8 cellular contexts compared by ENCODE assay signal in genomic region chr5:176534640-176535039, GRCh38. TPM values are rescaled to one million over a fixed set of nuclear protein-coding genes. Genes with fewer than 3 reads are reported as not detected.
DNase-seq lines count a peak whose midpoint lies in the region; ATAC-seq and TF ChIP-seq lines count a peak whose summit lies in the region.

No MANE protein-coding gene starts in this region.

- H3K4me1 ChIP-seq in lower lobe of right lung = peaks cover 75% of the 10 kb centered on the region
- peaks cover 3 to 51% (median 39%) of the 10 kb centered on the region in 4 donors for H3K4me1 ChIP-seq in tibial artery

- H3K4me3 Mint-ChIP-seq in activated naive CD4-positive, alpha-beta T cell treated with anti-CD3 and anti-CD28 coated beads for 36 hours = peak overlapping the region; percentile 87
- peak overlapping the region; percentile 97 for H3K4me3 Mint-ChIP-seq in activated naive CD8-positive, alpha-beta T cell

- peaks cover 22% of the 10 kb centered on the region for H3K36me3 Mint-ChIP-seq in activated naive CD4-positive, alpha-beta T cell treated with anti-CD3 and anti-CD28 coated beads for 36 hours (ENCODE audit: low read depth)
- H3K36me3 Mint-ChIP-seq in activated naive CD8-positive, alpha-beta T cell = peaks cover 2% of the 10 kb centered on the region

- H3K9me3 ChIP-seq in lower lobe of right lung (no peaks in the 10 kb centered on the region), tibial artery (no peaks in the 10 kb centered on the region)

- CTCF ChIA-PET in activated naive CD4-positive, alpha-beta T cell treated with anti-CD3 and anti-CD28 coated beads for 36 hours (lab: Charles Lee) = interaction anchor here (1.3 to 1.8 kb wide), 4 partner anchors 25 to 121 kb away, joined by 3 to 4 read pairs (median 3); partner anchors contain the start of gene TSPAN17

- H3K27me3 Mint-ChIP-seq in activated naive CD4-positive, alpha-beta T cell treated with anti-CD3 and anti-CD28 coated beads for 36 hours (ENCODE audit: low read depth) = no peaks in the 10 kb centered on the region
- no peaks in the 10 kb centered on the region for H3K27me3 Mint-ChIP-seq in activated naive CD8-positive, alpha-beta T cell

- H3K27me3 ChIP-seq in lower lobe of right lung (ENCODE audit: low read depth) = no peaks in the 10 kb centered on the region
- H3K27me3 ChIP-seq in tibial artery = no peaks in the 10 kb centered on the region

- peak overlapping the region; percentile 93 for H3K27ac Mint-ChIP-seq in activated naive CD4-positive, alpha-beta T cell treated with anti-CD3 and anti-CD28 coated beads for 36 hours
- peak overlapping the region; percentile 99 for H3K27ac Mint-ChIP-seq in activated naive CD8-positive, alpha-beta T cell

- peaks cover 60% of the 10 kb centered on the region for H3K4me1 Mint-ChIP-seq in activated naive CD4-positive, alpha-beta T cell treated with anti-CD3 and anti-CD28 coated beads for 36 hours (ENCODE audit: low read depth)
- H3K4me1 Mint-ChIP-seq in activated naive CD8-positive, alpha-beta T cell (ENCODE audit: low read depth) = peaks cover 55% of the 10 kb centered on the region

- TF ChIP-seq CTCF in lower lobe of right lung (IDR thresholded peaks at IDR 0.05) = no peak
- TF ChIP-seq CTCF in tibial artery (IDR thresholded peaks at IDR 0.05) = no peak

- H3K4me3 ChIP-seq in lower lobe of right lung = peak overlapping the region; percentile 91
- H3K4me3 ChIP-seq in tibial artery = peak overlapping the region in 1 of 2 donors; percentile 87

- H3K9me3 Mint-ChIP-seq in activated naive CD4-positive, alpha-beta T cell treated with anti-CD3 and anti-CD28 coated beads for 36 hours = no peaks in the 10 kb centered on the region
- H3K9me3 Mint-ChIP-seq in activated naive CD8-positive, alpha-beta T cell (ENCODE audit: low read depth) = no peaks in the 10 kb centered on the region

- intact Hi-C loops in activated naive CD4-positive, alpha-beta T cell treated with anti-CD3 and anti-CD28 coated beads for 36 hours (cut with micrococcal nuclease) = loop anchor here (1.0 to 5.0 kb wide), 9 partner anchors 9 to 893 kb away; partner anchors contain the start of genes CLTB, FAF2, GRK6 and MXD3
- intact Hi-C loops in lower lobe of right lung (cut with DNase I) (no loop called here), tibial artery (cut with DNase I; ENCODE audit: low total_unique reads) (loop anchor here (5.0 kb wide), 2 partner anchors 87 to 113 kb away; partner anchors contain the start of genes FAF2 and TSPAN17)

- H3K27ac ChIP-seq in lower lobe of right lung (peak overlapping the region; percentile 98), tibial artery (peak overlapping the region; percentile 20 to 92)

- H3K36me3 ChIP-seq in lower lobe of right lung (peaks cover 23% of the 10 kb centered on the region), tibial artery (peaks cover 21 to 26% (median 26%) of the 10 kb centered on the region in 3 donors)

- peak; percentile 27 for DNase-seq in activated naive CD4-positive, alpha-beta T cell treated with anti-CD3 and anti-CD28 coated beads for 36 hours
- no peak for DNase-seq in activated naive CD4-positive, alpha-beta T cell treated with Interleukin-2 at 50 U/mL for 16 hours
- DNase-seq in lower lobe of right lung (no peak), tibial artery (no peak), 8988T (no peak), cerebellar nuclear complex (lab: John Stamatoyannopoulos, UW) (no peak)
- no peak for DNase-seq in activated CD4-positive, alpha-beta T cell treated with anti-CD3 and anti-CD28 coated beads, Interleukin-2, amount 50 U/mL, for 48 hours

- ATAC-seq in lower lobe of right lung = no peak

RNA-seq across cellular contexts. Expression of gene RNF44, which starts 2.6 kb away (rescaled TPM):
- 10 to 100 TPM; 83.3 to 88.3 TPM for total RNA-seq in activated naive CD4-positive, alpha-beta T cell treated with anti-CD3 and anti-CD28 coated beads for 36 hours
- 55.1 TPM for total RNA-seq in lower lobe of right lung

RNA-seq across cellular contexts. Expression of gene CDHR2, which starts 14.5 kb away (rescaled TPM):
- under 1 TPM; 0.19 to 0.35 TPM for total RNA-seq in activated naive CD4-positive, alpha-beta T cell treated with anti-CD3 and anti-CD28 coated beads for 36 hours
- 0.62 TPM for total RNA-seq in lower lobe of right lung
